Comparison of ENCODE assay signal across 19 cellular contexts in the genomic region with DNA sequence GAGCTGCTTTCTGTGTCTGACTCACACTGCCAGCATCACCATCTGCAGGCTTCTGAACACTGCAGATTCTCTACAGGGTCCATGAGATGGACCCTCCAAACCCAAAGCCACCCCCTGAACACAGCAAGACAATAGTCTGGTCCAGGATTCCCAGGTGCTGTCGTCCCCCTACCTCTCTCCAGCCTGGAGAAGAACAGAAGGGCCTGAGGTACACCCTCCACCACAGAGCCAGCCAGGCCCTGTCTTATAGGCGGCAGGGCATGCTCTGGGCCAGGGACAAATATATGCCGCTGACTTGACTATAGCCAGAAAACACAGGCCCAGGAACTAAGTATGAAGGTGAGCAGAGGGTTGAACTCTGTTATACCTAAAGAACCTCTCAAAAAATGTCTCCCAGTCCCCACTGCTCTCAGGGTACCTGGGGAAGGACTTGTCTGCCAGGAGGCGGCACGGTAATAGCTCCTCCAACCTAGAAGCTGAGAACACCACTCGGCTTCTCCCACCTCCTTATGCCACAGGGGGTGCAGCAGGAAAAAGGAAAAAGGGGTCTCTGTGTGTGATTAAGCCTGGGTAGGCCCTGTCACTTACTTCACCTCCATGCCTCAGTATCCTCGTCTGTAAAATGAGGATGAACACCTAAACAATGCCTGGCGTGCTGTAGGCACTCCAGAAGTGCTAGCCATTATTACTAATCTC.
A peak's percentile ranks its signal among the peaks of the same experiment; 100 is the strongest.
DNase-seq lines count a peak whose midpoint lies in the region; ATAC-seq and TF ChIP-seq lines count a peak whose summit lies in the region.
"Had no signal": no experiment of that assay in that cellular context is flagged by ENCODE, and none has a peak within 500 bp of the region (broad histone marks: within the 10 kb centered on the region; RNA-seq: fewer than 3 reads in every experiment).

No MANE protein-coding gene starts in this region.

- no peak for TF ChIP-seq CTCF in RWPE2 (IDR thresholded peaks at IDR 0.05; ENCODE audit: poor library complexity, severe bottlenecking)

- ATAC-seq in RWPE2 (ENCODE audit: low read depth) (0 out of 3 replicates have a peak, but pooled peaks have one; percentile 22), left lobe of liver (peak; percentile 30)
- peak; percentile 14 to 25 for ATAC-seq in stimulated activated naive B cell treated with anti-CD40 and anti-IgM and Interleukin-4, amounts not matched to agents 10 μg/mL and 1 μg/mL and 100 μg/mL, for 72 hours (replicated peaks)

- H3K4me1 ChIP-seq in RWPE2 (ENCODE audit: insufficient read depth, poor library complexity, severe bottlenecking) = no peaks in the 10 kb centered on the region
- H3K4me1 ChIP-seq: psoas muscle, suprapubic skin, uterus had no signal

- H3K36me3 Mint-ChIP-seq in stimulated activated naive B cell treated with anti-CD40 and anti-IgM and Interleukin-4, amounts not matched to agents 10 μg/mL and 1 μg/mL and 100 μg/mL, for 72 hours = peaks cover 0 to 8% of the 10 kb centered on the region in 2 donors
- H3K36me3 Mint-ChIP-seq: activated naive CD8-positive, alpha-beta T cell treated with anti-CD3 and anti-CD28 coated beads for 36 hours; CD8-positive, alpha-beta T cell; neural progenitor cell had no signal

- peak; percentile 49 for DNase-seq in activated effector memory CD4-positive, alpha-beta T cell treated with anti-CD3 and anti-CD28 coated beads, Interleukin-2, amount 50 U/mL, for 16 hours
- no peak for DNase-seq in activated effector memory CD4-positive, alpha-beta T cell treated with Interleukin-2 at 50 U/mL for 16 hours
- peak; percentile 22 for DNase-seq in RWPE2 (ENCODE audit: low spot score)
- no peak for DNase-seq in left lobe of liver (ENCODE audit: low spot score)
- no peak for DNase-seq in stimulated activated naive B cell treated with anti-CD40 and anti-IgM and Interleukin-4, amounts not matched to agents 10 μg/mL and 1 μg/mL and 100 μg/mL, for 72 hours
- no peak for DNase-seq in SW480 (ENCODE audit: low spot score)
- DNase-seq in cerebellar nuclear complex (lab: John Stamatoyannopoulos, UW) = no peak
- no peak for DNase-seq in NCI-H2171 treated with DMSO at 0.1 percent for 48 hours (lab: John Stamatoyannopoulos, UW)
- DNase-seq: mammary epithelial cell, NCI-H2029 had no signal

- no peaks in the 10 kb centered on the region for H3K36me3 ChIP-seq in RWPE2 (ENCODE audit: low read depth)
- H3K36me3 ChIP-seq: neural progenitor cell, uterus had no signal

- no peaks in the 10 kb centered on the region for H3K4me1 Mint-ChIP-seq in stimulated activated naive B cell treated with anti-CD40 and anti-IgM and Interleukin-4, amounts not matched to agents 10 μg/mL and 1 μg/mL and 100 μg/mL, for 72 hours
- H3K4me1 Mint-ChIP-seq: activated CD4-positive, alpha-beta T cell treated with anti-CD3 and anti-CD28 coated beads, Interleukin-2, amount 10 ng/mL, durations not matched to agents 24 days and 14 days; activated naive CD8-positive, alpha-beta T cell treated with anti-CD3 and anti-CD28 coated beads for 36 hours; activated T-helper 17 cell treated with anti-CD3 and anti-CD28 coated beads, Interleukin-2, amount 50 U/mL, for 72 hours had no signal

- no peak overlapping the region for H3K4me3 ChIP-seq in RWPE2 (ENCODE audit: severe bottlenecking)
- H3K4me3 ChIP-seq: GM23338, neural progenitor cell, psoas muscle, suprapubic skin, uterus had no signal

- H3K9me3 Mint-ChIP-seq in stimulated activated naive B cell treated with anti-CD40 and anti-IgM and Interleukin-4, amounts not matched to agents 10 μg/mL and 1 μg/mL and 100 μg/mL, for 72 hours = no peaks in the 10 kb centered on the region
- H3K9me3 Mint-ChIP-seq: activated CD4-positive, alpha-beta T cell treated with anti-CD3 and anti-CD28 coated beads, Interleukin-2, amount 10 ng/mL, durations not matched to agents 24 days and 14 days; activated naive CD8-positive, alpha-beta T cell treated with anti-CD3 and anti-CD28 coated beads for 36 hours; activated T-helper 17 cell treated with anti-CD3 and anti-CD28 coated beads, Interleukin-2, amount 50 U/mL, for 72 hours; CD8-positive, alpha-beta T cell; GM23338; neural progenitor cell had no signal

- H3K27ac Mint-ChIP-seq in stimulated activated naive B cell treated with anti-CD40 and anti-IgM and Interleukin-4, amounts not matched to agents 10 μg/mL and 1 μg/mL and 100 μg/mL, for 72 hours = no peak overlapping the region
- H3K27ac Mint-ChIP-seq: activated CD4-positive, alpha-beta T cell treated with anti-CD3 and anti-CD28 coated beads, Interleukin-2, amount 10 ng/mL, durations not matched to agents 24 days and 14 days; activated naive CD8-positive, alpha-beta T cell treated with anti-CD3 and anti-CD28 coated beads for 36 hours; activated T-helper 17 cell treated with anti-CD3 and anti-CD28 coated beads, Interleukin-2, amount 50 U/mL, for 72 hours; CD8-positive, alpha-beta T cell; neural progenitor cell had no signal

- no peaks in the 10 kb centered on the region for H3K27me3 ChIP-seq in RWPE2 (ENCODE audit: insufficient read depth, poor library complexity, severe bottlenecking)
- H3K27me3 ChIP-seq: suprapubic skin, uterus had no signal

- H3K4me3 Mint-ChIP-seq in stimulated activated naive B cell treated with anti-CD40 and anti-IgM and Interleukin-4, amounts not matched to agents 10 μg/mL and 1 μg/mL and 100 μg/mL, for 72 hours = no peak overlapping the region
- H3K4me3 Mint-ChIP-seq: activated CD4-positive, alpha-beta T cell treated with anti-CD3 and anti-CD28 coated beads, Interleukin-2, amount 10 ng/mL, durations not matched to agents 24 days and 14 days; activated naive CD8-positive, alpha-beta T cell treated with anti-CD3 and anti-CD28 coated beads for 36 hours; activated T-helper 17 cell treated with anti-CD3 and anti-CD28 coated beads, Interleukin-2, amount 50 U/mL, for 72 hours; CD8-positive, alpha-beta T cell; GM23338; neural progenitor cell had no signal

- H3K27me3 Mint-ChIP-seq in stimulated activated naive B cell treated with anti-CD40 and anti-IgM and Interleukin-4, amounts not matched to agents 10 μg/mL and 1 μg/mL and 100 μg/mL, for 72 hours = no peaks in the 10 kb centered on the region
- H3K27me3 Mint-ChIP-seq: activated CD4-positive, alpha-beta T cell treated with anti-CD3 and anti-CD28 coated beads, Interleukin-2, amount 10 ng/mL, durations not matched to agents 24 days and 14 days; activated naive CD8-positive, alpha-beta T cell treated with anti-CD3 and anti-CD28 coated beads for 36 hours; activated T-helper 17 cell treated with anti-CD3 and anti-CD28 coated beads, Interleukin-2, amount 50 U/mL, for 72 hours had no signal

- no peak overlapping the region for H3K27ac ChIP-seq in RWPE2 (ENCODE audit: poor library complexity, severe bottlenecking)
- H3K27ac ChIP-seq: neural progenitor cell, psoas muscle, suprapubic skin, uterus had no signal

- no peaks in the 10 kb centered on the region for H3K9me3 ChIP-seq in RWPE2 (ENCODE audit: severe bottlenecking)
- H3K9me3 ChIP-seq: psoas muscle, suprapubic skin, uterus had no signal

Comparison
In these comparisons a context has a peak if more than half of its experiments do, and no peak if none do; other contexts are left out.
1. DNase-seq: peak in activated effector memory CD4-positive, alpha-beta T cell treated with anti-CD3 and anti-CD28 coated beads, Interleukin-2, amount 50 U/mL, for 16 hours (single experiment) and RWPE2 (single experiment); none in activated effector memory CD4-positive, alpha-beta T cell treated with Interleukin-2 at 50 U/mL for 16 hours (single experiment), left lobe of liver (single experiment), stimulated activated naive B cell treated with anti-CD40 and anti-IgM and Interleukin-4, amounts not matched to agents 10 μg/mL and 1 μg/mL and 100 μg/mL, for 72 hours (single experiment), SW480 (single experiment), cerebellar nuclear complex (0 of 2) and NCI-H2171 treated with DMSO at 0.1 percent for 48 hours (single experiment).
2. Peak in every context shown above with its lines, with median percentiles within 50 percentile points of each other: ATAC-seq.